ENCODE assay signal across 26 cellular contexts in genomic region chr15:86870846-86871245, GRCh38.
"Had no signal": no experiment of that assay in that cellular context is flagged by ENCODE, and none has a peak within 500 bp of the region (broad histone marks: within the 10 kb centered on the region; RNA-seq: fewer than 3 reads in every experiment).

No MANE protein-coding gene starts in this region.

- H3K36me3 Mint-ChIP-seq: stimulated activated effector memory CD8-positive, alpha-beta T cell treated with anti-CD3 and anti-CD28 coated beads, Interleukin-12 subunit alpha, Interleukin-12 subunit beta, amount 100 ng/mL, for 72 hours; stimulated activated memory B cell treated with anti-CD40 and anti-IgM and Interleukin-4, amounts not matched to agents 10 μg/mL and 1 μg/mL and 100 μg/mL, for 72 hours had no signal

- H3K4me3 ChIP-seq: stomach, suprapubic skin, testis, thoracic aorta, thyroid gland, tibial artery, tibial nerve, transverse colon, upper lobe of left lung, upper lobe of right lung, uterus, vagina had no signal

- DNase-seq: stimulated activated CD4-positive, alpha-beta T cell treated with anti-CD3 and anti-CD28 coated beads, Interleukin-2, amount 100 ng/mL, for 48 hours; stimulated activated CD4-positive, alpha-beta T cell treated with anti-CD3 and anti-CD28 coated beads, Interleukin-4, amount 100 ng/mL, for 1 hour; stimulated activated CD4-positive, alpha-beta T cell treated with anti-CD3 and anti-CD28 coated beads, Interleukin-4, amount 100 ng/mL, for 24 hours; stimulated activated CD4-positive, alpha-beta T cell treated with anti-CD3 and anti-CD28 coated beads, Interleukin-4, amount 100 ng/mL, for 4 hours; stimulated activated CD8-positive, alpha-beta memory T cell treated with anti-CD3 and anti-CD28 coated beads, Interleukin-4, amount 100 ng/mL, for 48 hours; stimulated activated naive CD4-positive, alpha-beta T cell; stimulated activated naive CD4-positive, alpha-beta T cell treated with Interleukin-2 at 50 U/mL for 16 hours; stimulated activated naive CD8-positive, alpha-beta T cell treated with anti-CD3 and anti-CD28 coated beads, Interleukin-15, amount 100 ng/mL, for 72 hours; stimulated activated naive CD8-positive, alpha-beta T cell treated with anti-CD3 and anti-CD28 coated beads, Interleukin-15, Interleukin-2, amounts not matched to agents 100 U/mL and 50 U/mL, for 24 hours; stomach; substantia nigra; testis; thyroid gland; tibial artery; transverse colon; upper lobe of left lung; upper lobe of right lung; uterus had no signal

- H3K27me3 Mint-ChIP-seq: stimulated activated memory B cell treated with anti-CD40 and anti-IgM and Interleukin-4, amounts not matched to agents 10 μg/mL and 1 μg/mL and 100 μg/mL, for 72 hours; stimulated activated naive CD8-positive, alpha-beta T cell treated with anti-CD3 and anti-CD28 coated beads, Interleukin-15, Interleukin-2, amounts not matched to agents 100 ng/mL and 50 ng/mL, for 24 hours had no signal

- H3K4me1 ChIP-seq: stomach, suprapubic skin, testis, thyroid gland, tibial artery, tibial nerve, transverse colon, upper lobe of left lung, upper lobe of right lung, uterus, vagina had no signal

- H3K27ac ChIP-seq: stomach, suprapubic skin, testis, thoracic aorta, thyroid gland, tibial artery, tibial nerve, transverse colon, upper lobe of left lung, upper lobe of right lung, uterus, vagina had no signal

- H3K27ac Mint-ChIP-seq: stimulated activated effector memory CD8-positive, alpha-beta T cell treated with anti-CD3 and anti-CD28 coated beads, Interleukin-12 subunit alpha, Interleukin-12 subunit beta, amount 100 ng/mL, for 72 hours; stimulated activated memory B cell treated with anti-CD40 and anti-IgM and Interleukin-4, amounts not matched to agents 10 μg/mL and 1 μg/mL and 100 μg/mL, for 72 hours; stimulated activated naive CD8-positive, alpha-beta T cell treated with anti-CD3 and anti-CD28 coated beads, Interleukin-15, amount 100 ng/mL, for 72 hours; stimulated activated naive CD8-positive, alpha-beta T cell treated with anti-CD3 and anti-CD28 coated beads, Interleukin-15, Interleukin-2, amounts not matched to agents 100 ng/mL and 50 ng/mL, for 24 hours; type B pancreatic cell had no signal

- H3K9me3 ChIP-seq: stomach, suprapubic skin, testis, thoracic aorta, thyroid gland, tibial artery, tibial nerve, transverse colon, upper lobe of left lung, upper lobe of right lung, uterus, vagina had no signal

- H3K4me3 Mint-ChIP-seq: stimulated activated effector memory CD8-positive, alpha-beta T cell treated with anti-CD3 and anti-CD28 coated beads, Interleukin-12 subunit alpha, Interleukin-12 subunit beta, amount 100 ng/mL, for 72 hours; stimulated activated memory B cell treated with anti-CD40 and anti-IgM and Interleukin-4, amounts not matched to agents 10 μg/mL and 1 μg/mL and 100 μg/mL, for 72 hours; stimulated activated naive CD8-positive, alpha-beta T cell treated with anti-CD3 and anti-CD28 coated beads, Interleukin-15, amount 100 ng/mL, for 72 hours; stimulated activated naive CD8-positive, alpha-beta T cell treated with anti-CD3 and anti-CD28 coated beads, Interleukin-15, Interleukin-2, amounts not matched to agents 100 ng/mL and 50 ng/mL, for 24 hours; type B pancreatic cell had no signal

- H3K4me1 Mint-ChIP-seq: stimulated activated effector memory CD8-positive, alpha-beta T cell treated with anti-CD3 and anti-CD28 coated beads, Interleukin-12 subunit alpha, Interleukin-12 subunit beta, amount 100 ng/mL, for 72 hours; stimulated activated memory B cell treated with anti-CD40 and anti-IgM and Interleukin-4, amounts not matched to agents 10 μg/mL and 1 μg/mL and 100 μg/mL, for 72 hours; stimulated activated naive CD8-positive, alpha-beta T cell treated with anti-CD3 and anti-CD28 coated beads, Interleukin-15, amount 100 ng/mL, for 72 hours had no signal

- ATAC-seq: stimulated activated effector memory CD8-positive, alpha-beta T cell treated with anti-CD3 and anti-CD28 coated beads, Interleukin-12 subunit alpha, Interleukin-12 subunit beta, amount 100 ng/mL, for 72 hours; stimulated activated memory B cell treated with anti-CD40 and anti-IgM and Interleukin-4, amounts not matched to agents 10 μg/mL and 1 μg/mL and 100 μg/mL, for 72 hours; stimulated activated naive CD8-positive, alpha-beta T cell treated with anti-CD3 and anti-CD28 coated beads, Interleukin-15, amount 100 ng/mL, for 72 hours; stimulated activated naive CD8-positive, alpha-beta T cell treated with anti-CD3 and anti-CD28 coated beads, Interleukin-15, Interleukin-2, amounts not matched to agents 100 U/mL and 50 U/mL, for 24 hours; upper lobe of right lung had no signal

- H3K9me3 Mint-ChIP-seq: stimulated activated effector memory CD8-positive, alpha-beta T cell treated with anti-CD3 and anti-CD28 coated beads, Interleukin-12 subunit alpha, Interleukin-12 subunit beta, amount 100 ng/mL, for 72 hours; stimulated activated naive CD8-positive, alpha-beta T cell treated with anti-CD3 and anti-CD28 coated beads, Interleukin-15, amount 100 ng/mL, for 72 hours; type B pancreatic cell had no signal

- H3K27me3 ChIP-seq: stomach, suprapubic skin, testis, thyroid gland, tibial artery, tibial nerve, transverse colon, upper lobe of left lung, upper lobe of right lung, uterus, vagina had no signal

- H3K36me3 ChIP-seq: stomach, suprapubic skin, thoracic aorta, thyroid gland, tibial artery, tibial nerve, transverse colon, upper lobe of left lung, upper lobe of right lung, uterus, vagina had no signal
